ENCODE assay signal across 9 cellular contexts in genomic region chr19:7468840-7469239, GRCh38.
"Had no signal": no experiment of that assay in that cellular context is flagged by ENCODE, and none has a peak within 500 bp of the region (broad histone marks: within the 10 kb centered on the region; RNA-seq: fewer than 3 reads in every experiment).

No MANE protein-coding gene starts in this region.

- H3K9me3 ChIP-seq: HAP-1 had no signal

- DNase-seq: GM23248, GOT3, H7, HFFc6, KG1 had no signal

- FAIRE-seq: HTR-8/SVneo, K562 had no signal

- H3K27ac ChIP-seq: GM23248 had no signal

- H3K4me1 ChIP-seq: HAP-1 had no signal

- H3K9ac ChIP-seq: GM23248 had no signal

- H3K4me3 ChIP-seq: GM23248, HAP-1, K562 had no signal

- ATAC-seq: HCT116, K562 had no signal

- H2AFZ ChIP-seq: GM23248 had no signal
